In genomic region chr12:130715150-130715995, GRCh38 we compare ENCODE assay signal across 10 cellular contexts. TPM values are rescaled to one million over a fixed set of nuclear protein-coding genes. Genes with fewer than 3 reads are reported as not detected.
DNase-seq lines count a peak whose midpoint lies in the region; ATAC-seq, FAIRE-seq and TF ChIP-seq lines count a peak whose summit lies in the region.
"Had no signal": no experiment of that assay in that cellular context is flagged by ENCODE, and none has a peak within 500 bp of the region (broad histone marks: within the 10 kb centered on the region; RNA-seq: fewer than 3 reads in every experiment).

No MANE protein-coding gene starts in this region.

- peaks cover 8% of the 10 kb centered on the region; the same call in 1 of the 2 replicates for H4K20me1 ChIP-seq in BLaER1

- TF ChIP-seq POLR2A in esophagus squamous epithelium (IDR thresholded peaks at IDR 0.05) = no peak

- no peak for FAIRE-seq in RCC 7860 (lab: Jason Lieb, UNC)

- 0% methylated on average over 2 to 12 of the region's 42 CpGs for WGBS in esophagus squamous epithelium, 2 donors

- H3K36me3 ChIP-seq in BLaER1 (no peaks in the 10 kb centered on the region), esophagus squamous epithelium (no peaks in the 10 kb centered on the region)

- H3K4me1 Mint-ChIP-seq in osteocyte (ENCODE audit: unreplicated experiment) = peaks cover 15% of the 10 kb centered on the region

- no peak overlapping the region for H3K27ac ChIP-seq in BLaER1
- no peak overlapping the region for H3K27ac ChIP-seq in esophagus squamous epithelium

- no peak overlapping the region for H3K27ac Mint-ChIP-seq in osteocyte (ENCODE audit: unreplicated experiment)

- no peak overlapping the region for H3K9ac ChIP-seq in BLaER1

- peak; percentile 8 for DNase-seq in NCI-H1694 (lab: John Stamatoyannopoulos, UW)
- no peak for DNase-seq in esophagus squamous epithelium (lab: John Stamatoyannopoulos, UW)
- DNase-seq in osteocyte (ENCODE audit: extremely low spot score, unreplicated experiment) = no peak
- DNase-seq in GM10266 (ENCODE audit: extremely low spot score) = no peak
- DNase-seq in RCC 7860 (ENCODE audit: low spot score) = no peak
- DNase-seq: activated CD4-positive, alpha-beta T cell treated with anti-CD3 and anti-CD28 coated beads, Interleukin-2, amount 50 U/mL, for 1 hour had no signal

- H3K4me3 ChIP-seq in BLaER1 = peak overlapping the region; percentile 51
- H3K4me3 ChIP-seq in esophagus squamous epithelium = peak overlapping the region; percentile 19 to 61 (median 40)

- no peaks in the 10 kb centered on the region for H3K36me3 Mint-ChIP-seq in osteocyte (ENCODE audit: unreplicated experiment)

- H3K27me3 ChIP-seq in BLaER1 (peaks cover 52% of the 10 kb centered on the region), esophagus squamous epithelium (peaks cover 0 to 73% (median 2%) of the 10 kb centered on the region in 4 donors)

- peak overlapping the region; percentile 73 for H3K4me3 Mint-ChIP-seq in osteocyte (ENCODE audit: unreplicated experiment)

- ATAC-seq in HG03039 (IDR thresholded peaks at IDR 0.05; ENCODE audit: unreplicated experiment) (no peak), HG02798 (IDR thresholded peaks at IDR 0.05; ENCODE audit: poor library complexity, unreplicated experiment) (no peak)

- TF ChIP-seq CTCF in esophagus squamous epithelium (IDR thresholded peaks at IDR 0.05) = no peak
- no peak for TF ChIP-seq CTCF in osteocyte (IDR thresholded peaks at IDR 0.05)
- no peak for TF ChIP-seq CTCF in GM10266 (IDR thresholded peaks at IDR 0.05; ENCODE audit: control insufficient read depth, insufficient read depth, low read depth, missing control alignments)

- H3K4me1 ChIP-seq in BLaER1 (peaks cover 34% of the 10 kb centered on the region), esophagus squamous epithelium (peaks cover 11 to 38% (median 20%) of the 10 kb centered on the region in 3 donors)

- peaks cover 10% of the 10 kb centered on the region for H3K9me3 ChIP-seq in BLaER1
- no peaks in the 10 kb centered on the region for H3K9me3 ChIP-seq in esophagus squamous epithelium

- peaks cover 41% of the 10 kb centered on the region for H3K27me3 Mint-ChIP-seq in osteocyte (ENCODE audit: unreplicated experiment)

- H3K9me3 Mint-ChIP-seq in osteocyte (ENCODE audit: unreplicated experiment) = no peaks in the 10 kb centered on the region

- peak overlapping the region; percentile 69 for H3K4me2 ChIP-seq in BLaER1

- intact Hi-C loops in esophagus squamous epithelium (cut with DNase I) = no loop called here

RNA-seq across cellular contexts. Expression of gene RIMBP2, which starts 0.7 kb away (rescaled TPM):
- total RNA-seq in esophagus squamous epithelium (under 1 TPM; 0.08 to 0.76 (median 0.46) TPM), osteocyte (0.13 TPM in 1 of 2 replicates, not detected in the other)
- total RNA-seq: lung microvascular endothelial cell had no signal
